Comparison of ENCODE assay signal across 8 cellular contexts in genomic region chr11:67428052-67429001, GRCh38. TPM values are rescaled to one million over a fixed set of nuclear protein-coding genes. Genes with fewer than 3 reads are reported as not detected.
DNase-seq lines count a peak whose midpoint lies in the region; ATAC-seq and TF ChIP-seq lines count a peak whose summit lies in the region.

RPS6KB2 (plus strand) TSS chr11:67428494; CDS start chr11:67428546, 52 bp downstream.

- TF ChIP-seq CTCF in PC-9 (conservative IDR thresholded peaks at IDR 0.05) (no peak), epithelial cell of proximal tubule (conservative IDR thresholded peaks at IDR 0.05; ENCODE audit: low read depth, low read length) (no peak)

- H3K4me2 ChIP-seq in PC-9: peak within 1 kb of the TSS; percentile 98

- peaks cover 31% of the 10 kb centered on the region; the same call in 1 of the 2 replicates for H3F3A ChIP-seq in PC-9 (ENCODE audit: insufficient read depth, low read depth)

- intact Hi-C loops in PC-9 (cut with micrococcal nuclease; ENCODE audit: unreplicated experiment): loop anchor here (1.0 kb wide), 2 partner anchors 40 to 77 kb away; partner anchors contain the start of gene PITPNM1

- peak within 1 kb of the TSS; percentile 92 for H2AFZ ChIP-seq in PC-9

- H4K20me1 ChIP-seq in PC-9 (ENCODE audit: insufficient read depth): no peaks in the 10 kb centered on the region

- H3K79me2 ChIP-seq in PC-9 (ENCODE audit: low read depth): peaks cover 21% of the 10 kb centered on the region

- CTCF ChIA-PET in PC-9 (lab: Charles Lee): interaction anchor here (0.6 kb wide), 1 partner anchor 42 kb away, joined by 5 read pairs; no protein-coding TSS in a partner anchor

- peaks cover 21% of the 10 kb centered on the region for H3K4me1 ChIP-seq in PC-9 (replicated peaks; ENCODE audit: insufficient read depth)

- TSS peak; percentile 61 for BruUV-seq in PC-9 (replicated peaks; lab: Mats Ljungman, UMichigan)

- H3K27ac ChIP-seq in PC-9: peak within 1 kb of the TSS; percentile 39

- H3K9me2 ChIP-seq in PC-9 (ENCODE audit: insufficient read depth): no peaks in the 10 kb centered on the region

- POLR2A ChIA-PET in PC-9 (lab: Charles Lee; ENCODE audit: unreplicated experiment): no interaction called here

- ATAC-seq in GM21529 (IDR thresholded peaks at IDR 0.05; ENCODE audit: unreplicated experiment): peak; percentile 79

- no peaks in the 10 kb centered on the region for H3K27me3 ChIP-seq in PC-9 (ENCODE audit: insufficient read depth, low read depth)

- H3K9me3 ChIP-seq in PC-9 (ENCODE audit: insufficient read depth, low read depth): no peaks in the 10 kb centered on the region

- no peaks in the 10 kb centered on the region for H3K36me3 ChIP-seq in PC-9 (ENCODE audit: low read depth)

- DNase-seq in DMS 273 (lab: John Stamatoyannopoulos, UW; ENCODE audit: unreplicated experiment) (peak; percentile 98), PC-9 (peak; percentile 91 to 98), epithelial cell of proximal tubule (ENCODE audit: low read depth) (peak; percentile 80), mucosa of gallbladder (ENCODE audit: low spot score) (peak; percentile 99)
- peak; percentile 97 for DNase-seq in Jurkat, Clone E6-1 (ENCODE audit: low read depth, low spot score)
- peak; percentile 100 for DNase-seq in activated T-cell treated with anti-CD3 and anti-CD28 coated beads, Interleukin-2, amount 50 U/mL, for 1 hour
- peak; percentile 97 to 99 for DNase-seq in stimulated activated CD8-positive, alpha-beta memory T cell treated with anti-CD3 and anti-CD28 coated beads, Interleukin-4, amount 100 ng/mL, for 4 hours (ENCODE audit: low read depth in 2 of 2, low spot score in 1 of 2)

- H3K4me3 ChIP-seq in Jurkat, Clone E6-1 (ENCODE audit: low read length): peak within 1 kb of the TSS; percentile 100
- H3K4me3 ChIP-seq in PC-9 (peak within 1 kb of the TSS; percentile 95), epithelial cell of proximal tubule (ENCODE audit: low read depth, low read length) (peak within 1 kb of the TSS; percentile 100)

RNA-seq across cellular contexts. Expression of gene RPS6KB2, which starts in this region (rescaled TPM):
- polyA plus RNA-seq in Jurkat, Clone E6-1 (2012; ENCODE audit: insufficient read depth, insufficient read length): 105 TPM
- total RNA-seq in PC-9 (2021) (52.0 and 54.0 TPM in 2 replicates), epithelial cell of proximal tubule (64.1 and 72.9 TPM in 2 replicates), mucosa of gallbladder (39.7 TPM)

Comparison
In these comparisons a context has a peak if more than half of its experiments do, and no peak if none do; other contexts are left out.
1. Peak in every context shown above with its lines: DNase-seq, ATAC-seq, H3K4me3 ChIP-seq and H3K27ac ChIP-seq.